In the genomic region with DNA sequence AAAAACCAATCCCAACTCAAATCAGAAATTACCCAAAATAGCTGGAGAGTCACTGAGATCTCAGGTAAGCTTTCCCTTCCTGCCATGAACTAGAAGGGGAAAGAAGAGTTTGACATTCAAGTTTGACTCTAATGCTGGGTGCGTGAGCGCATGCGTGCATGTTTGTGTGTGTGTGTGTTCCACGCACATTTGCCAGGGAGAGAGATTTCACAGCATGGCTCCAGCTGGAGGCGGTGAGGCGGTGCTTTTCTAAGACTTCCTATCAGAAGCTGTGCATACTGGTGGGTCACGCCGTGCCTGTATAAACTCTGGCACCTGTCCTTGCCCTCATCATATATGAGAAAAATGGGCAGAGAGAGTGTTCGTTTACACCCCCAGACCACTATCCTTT, we compare ENCODE assay signal across 24 cellular contexts. TPM values are rescaled to one million over a fixed set of nuclear protein-coding genes. Genes with fewer than 3 reads are reported as not detected.
DNase-seq lines count a peak whose midpoint lies in the region; ATAC-seq and TF ChIP-seq lines count a peak whose summit lies in the region.
"Had no signal": no experiment of that assay in that cellular context is flagged by ENCODE, and none has a peak within 500 bp of the region (broad histone marks: within the 10 kb centered on the region; RNA-seq: fewer than 3 reads in every experiment).

No MANE protein-coding gene starts in this region.

- peak; percentile 74 for DNase-seq in G401 (ENCODE audit: low spot score)
- DNase-seq in T-cell: no peak
- peak; percentile 30 to 77 (median 60) for DNase-seq in dorsolateral prefrontal cortex
- DNase-seq in stimulated activated naive B cell treated with anti-CD40 and anti-IgM and Interleukin-4, amounts not matched to agents 10 μg/mL and 1 μg/mL and 100 μg/mL, for 72 hours: no peak
- no peak for DNase-seq in stimulated activated effector memory CD8-positive, alpha-beta T cell treated with anti-CD3 and anti-CD28 coated beads, Interleukin-12 subunit alpha, Interleukin-12 subunit beta, amount 100 ng/mL, for 72 hours (ENCODE audit: low spot score in 2 of 2)
- DNase-seq in activated CD8-positive, alpha-beta T cell treated with anti-CD3 and anti-CD28 coated beads for 36 hours: no peak
- DNase-seq: activated CD4-positive, alpha-beta T cell treated with anti-CD3 and anti-CD28 coated beads, Interleukin-2, amount 50 U/mL, for 1 hour; activated CD8-positive, alpha-beta memory T cell treated with anti-CD3 and anti-CD28 coated beads, Interleukin-2, amount 50 U/mL, for 48 hours; heart right ventricle; left lung; NCI-H2107; NCI-H446 treated with DMSO at 0.1 percent for 48 hours; NK-92 treated with Interleukin-12 subunit alpha and Interleukin-12 subunit beta, amount 100 ng/mL, for 24 hours; Peyer's patch; uterus had no signal

- POLR2A ChIA-PET in T-cell (lab: Charles Lee): no interaction called here
- POLR2A ChIA-PET in activated CD8-positive, alpha-beta T cell treated with anti-CD3 and anti-CD28 coated beads for 36 hours (lab: Charles Lee): interaction anchor here (2.3 kb wide), 1 partner anchor 24 kb away, joined by 6 read pairs; no protein-coding TSS in a partner anchor

- ATAC-seq in T-cell (replicated peaks in 1 of 4): no peak
- no peak for ATAC-seq in stimulated activated naive B cell treated with anti-CD40 and anti-IgM and Interleukin-4, amounts not matched to agents 10 μg/mL and 1 μg/mL and 100 μg/mL, for 72 hours (replicated peaks)
- no peak for ATAC-seq in HG02970 (IDR thresholded peaks at IDR 0.05; ENCODE audit: low FRiP score, unreplicated experiment)
- no peak for ATAC-seq in stimulated activated effector memory CD8-positive, alpha-beta T cell treated with anti-CD3 and anti-CD28 coated beads, Interleukin-12 subunit alpha, Interleukin-12 subunit beta, amount 100 ng/mL, for 72 hours
- no peak for ATAC-seq in activated CD8-positive, alpha-beta T cell treated with anti-CD3 and anti-CD28 coated beads for 36 hours
- ATAC-seq: GM23338, heart right ventricle, left lung had no signal

- no peak overlapping the region for H3K27ac Mint-ChIP-seq in T-cell
- H3K27ac Mint-ChIP-seq in stimulated activated naive B cell treated with anti-CD40 and anti-IgM and Interleukin-4, amounts not matched to agents 10 μg/mL and 1 μg/mL and 100 μg/mL, for 72 hours: peak overlapping the region; percentile 22
- H3K27ac Mint-ChIP-seq in stimulated activated effector memory CD8-positive, alpha-beta T cell treated with anti-CD3 and anti-CD28 coated beads, Interleukin-12 subunit alpha, Interleukin-12 subunit beta, amount 100 ng/mL, for 72 hours: no peak overlapping the region
- H3K27ac Mint-ChIP-seq in activated CD8-positive, alpha-beta T cell treated with anti-CD3 and anti-CD28 coated beads for 36 hours: no peak overlapping the region
- H3K27ac Mint-ChIP-seq: dendritic cell treated with granulocyte-macrophage colony-stimulating factor and Interleukin-4, amounts not matched to agents 40 ng/mL and 50 ng/mL, for 4 days; GM23338; mesothelial cell of epicardium; nephron had no signal

- H3K27me3 ChIP-seq in dorsolateral prefrontal cortex: peaks cover 0 to 2% (median 0%) of the 10 kb centered on the region in 45 donors
- H3K27me3 ChIP-seq: Peyer's patch, uterus had no signal

- no peaks in the 10 kb centered on the region for H3K36me3 Mint-ChIP-seq in T-cell
- H3K36me3 Mint-ChIP-seq in stimulated activated naive B cell treated with anti-CD40 and anti-IgM and Interleukin-4, amounts not matched to agents 10 μg/mL and 1 μg/mL and 100 μg/mL, for 72 hours: peaks cover 2 to 12% of the 10 kb centered on the region in 2 donors
- H3K36me3 Mint-ChIP-seq in stimulated activated effector memory CD8-positive, alpha-beta T cell treated with anti-CD3 and anti-CD28 coated beads, Interleukin-12 subunit alpha, Interleukin-12 subunit beta, amount 100 ng/mL, for 72 hours: no peaks in the 10 kb centered on the region
- H3K36me3 Mint-ChIP-seq in activated CD8-positive, alpha-beta T cell treated with anti-CD3 and anti-CD28 coated beads for 36 hours (ENCODE audit: low read depth): peaks cover 3% of the 10 kb centered on the region
- H3K36me3 Mint-ChIP-seq: mesothelial cell of epicardium had no signal

- CTCF ChIA-PET in T-cell (lab: Charles Lee): no interaction called here
- CTCF ChIA-PET in activated CD8-positive, alpha-beta T cell treated with anti-CD3 and anti-CD28 coated beads for 36 hours (lab: Charles Lee): no interaction called here

- no peak for TF ChIP-seq CTCF in dorsolateral prefrontal cortex (IDR thresholded peaks at IDR 0.05 in 54 of 56, conservative IDR thresholded peaks at IDR 0.05 in 2 of 56; ENCODE audit: low read depth in 1 of 56, partially characterized antibody in 56 of 56)
- TF ChIP-seq CTCF in activated CD8-positive, alpha-beta T cell treated with anti-CD3 and anti-CD28 coated beads for 36 hours (IDR thresholded peaks at IDR 0.05): no peak

- H3K27ac ChIP-seq in dorsolateral prefrontal cortex: peak overlapping the region in 51 of 59 donors; percentile 10 to 95 (median 83)
- H3K27ac ChIP-seq: heart right ventricle, left lung, Peyer's patch, SJSA1, uterus had no signal

- intact Hi-C loops in dorsolateral prefrontal cortex (cut with DNase I): no loop called here
- intact Hi-C loops in activated CD8-positive, alpha-beta T cell treated with anti-CD3 and anti-CD28 coated beads for 36 hours (cut with micrococcal nuclease): no loop called here

- H3K9me3 Mint-ChIP-seq in T-cell: no peaks in the 10 kb centered on the region
- no peaks in the 10 kb centered on the region for H3K9me3 Mint-ChIP-seq in stimulated activated naive B cell treated with anti-CD40 and anti-IgM and Interleukin-4, amounts not matched to agents 10 μg/mL and 1 μg/mL and 100 μg/mL, for 72 hours
- H3K9me3 Mint-ChIP-seq in stimulated activated effector memory CD8-positive, alpha-beta T cell treated with anti-CD3 and anti-CD28 coated beads, Interleukin-12 subunit alpha, Interleukin-12 subunit beta, amount 100 ng/mL, for 72 hours: no peaks in the 10 kb centered on the region
- no peaks in the 10 kb centered on the region for H3K9me3 Mint-ChIP-seq in activated CD8-positive, alpha-beta T cell treated with anti-CD3 and anti-CD28 coated beads for 36 hours
- H3K9me3 Mint-ChIP-seq: dendritic cell treated with granulocyte-macrophage colony-stimulating factor and Interleukin-4, amounts not matched to agents 40 ng/mL and 50 ng/mL, for 4 days; GM23338; nephron had no signal

- H3K4me3 Mint-ChIP-seq in T-cell: peak overlapping the region in 2 of 3 donors; percentile 39 to 83
- H3K4me3 Mint-ChIP-seq in stimulated activated naive B cell treated with anti-CD40 and anti-IgM and Interleukin-4, amounts not matched to agents 10 μg/mL and 1 μg/mL and 100 μg/mL, for 72 hours: no peak overlapping the region
- H3K4me3 Mint-ChIP-seq in stimulated activated effector memory CD8-positive, alpha-beta T cell treated with anti-CD3 and anti-CD28 coated beads, Interleukin-12 subunit alpha, Interleukin-12 subunit beta, amount 100 ng/mL, for 72 hours: no peak overlapping the region
- H3K4me3 Mint-ChIP-seq in activated CD8-positive, alpha-beta T cell treated with anti-CD3 and anti-CD28 coated beads for 36 hours: no peak overlapping the region
- H3K4me3 Mint-ChIP-seq: dendritic cell treated with granulocyte-macrophage colony-stimulating factor and Interleukin-4, amounts not matched to agents 40 ng/mL and 50 ng/mL, for 4 days; GM23338; mesothelial cell of epicardium; nephron had no signal

- peaks cover 12 to 28% (median 18%) of the 10 kb centered on the region in 3 donors for H3K4me1 Mint-ChIP-seq in T-cell
- peaks cover 4 to 11% of the 10 kb centered on the region in 2 donors for H3K4me1 Mint-ChIP-seq in stimulated activated naive B cell treated with anti-CD40 and anti-IgM and Interleukin-4, amounts not matched to agents 10 μg/mL and 1 μg/mL and 100 μg/mL, for 72 hours
- H3K4me1 Mint-ChIP-seq in stimulated activated effector memory CD8-positive, alpha-beta T cell treated with anti-CD3 and anti-CD28 coated beads, Interleukin-12 subunit alpha, Interleukin-12 subunit beta, amount 100 ng/mL, for 72 hours: peaks cover 16% of the 10 kb centered on the region
- H3K4me1 Mint-ChIP-seq in activated CD8-positive, alpha-beta T cell treated with anti-CD3 and anti-CD28 coated beads for 36 hours (ENCODE audit: low read depth): peaks cover 18% of the 10 kb centered on the region
- H3K4me1 Mint-ChIP-seq: mesothelial cell of epicardium had no signal

- in situ Hi-C loops in G401 (cut with HindIII; ENCODE audit: low sequenced_read_pairs): no loop called here

- no peaks in the 10 kb centered on the region for H3K27me3 Mint-ChIP-seq in T-cell
- H3K27me3 Mint-ChIP-seq in stimulated activated naive B cell treated with anti-CD40 and anti-IgM and Interleukin-4, amounts not matched to agents 10 μg/mL and 1 μg/mL and 100 μg/mL, for 72 hours: no peaks in the 10 kb centered on the region
- no peaks in the 10 kb centered on the region for H3K27me3 Mint-ChIP-seq in activated CD8-positive, alpha-beta T cell treated with anti-CD3 and anti-CD28 coated beads for 36 hours

- peak overlapping the region in 1 of 59 donors; percentile 68 for H3K4me3 ChIP-seq in dorsolateral prefrontal cortex
- H3K4me3 ChIP-seq: GM23338, heart right ventricle, left lung, Peyer's patch, SJSA1, uterus had no signal

RNA-seq across cellular contexts. Expression of a gene that starts 51.6 kb away (rescaled TPM):
- total RNA-seq in G401 (2014; rRNA removed; shearing (Covaris generic)): 0.03 TPM in 1 of 2 replicates, not detected in the other
- under 1 TPM; 0.10 to 0.44 (median 0.37) TPM for total RNA-seq in T-cell
- 10 to 100 TPM in 119 of 120 experiments, 1 to 10 TPM in 1; 5.3 to 38.0 (median 20.1) TPM for total RNA-seq in dorsolateral prefrontal cortex
- under 1 TPM; 0.45 to 0.54 TPM for total RNA-seq in activated CD8-positive, alpha-beta T cell treated with anti-CD3 and anti-CD28 coated beads for 36 hours
- total RNA-seq: endothelial cell of umbilical vein, left lung, M059J, Peyer's patch, posterior vena cava, SJSA1 had no signal

Comparison
In these comparisons a context has a peak if more than half of its experiments do, and no peak if none do; other contexts are left out.
1. DNase-seq: peak in G401 (single experiment) and dorsolateral prefrontal cortex (10 of 10); none in T-cell (0 of 34), stimulated activated naive B cell treated with anti-CD40 and anti-IgM and Interleukin-4, amounts not matched to agents 10 μg/mL and 1 μg/mL and 100 μg/mL, for 72 hours (single experiment), stimulated activated effector memory CD8-positive, alpha-beta T cell treated with anti-CD3 and anti-CD28 coated beads, Interleukin-12 subunit alpha, Interleukin-12 subunit beta, amount 100 ng/mL, for 72 hours (0 of 2) and activated CD8-positive, alpha-beta T cell treated with anti-CD3 and anti-CD28 coated beads for 36 hours (single experiment).
2. H3K4me3 Mint-ChIP-seq: peak in T-cell (2 of 3); none in stimulated activated naive B cell treated with anti-CD40 and anti-IgM and Interleukin-4, amounts not matched to agents 10 μg/mL and 1 μg/mL and 100 μg/mL, for 72 hours (0 of 2), stimulated activated effector memory CD8-positive, alpha-beta T cell treated with anti-CD3 and anti-CD28 coated beads, Interleukin-12 subunit alpha, Interleukin-12 subunit beta, amount 100 ng/mL, for 72 hours (single experiment) and activated CD8-positive, alpha-beta T cell treated with anti-CD3 and anti-CD28 coated beads for 36 hours (single experiment).